In genomic region chr17:75764711-75765421, GRCh38 we compare ENCODE assay signal across 1 cellular context.
TF ChIP-seq lines count a peak whose summit lies in the region.

GALK1 (minus strand) TSS chr17:75765192; CDS start chr17:75765136, 56 bp downstream.

TF ChIP-seq in IMR-90, 13 proteins besides CTCF, POLR2A, EP300 and RAD21 (continued from another document):
- TF ChIP-seq CEBPB (IDR thresholded peaks at IDR 0.05; ENCODE audit: low read depth, low read length) (no peak), FOS (IDR thresholded peaks at IDR 0.05; ENCODE audit: low read depth, low read length) (no peak), MXI1 (IDR thresholded peaks at IDR 0.05; ENCODE audit: borderline replicate concordance, low read depth, low read length) (0 out of 2 replicates have a peak, but pooled peaks have one; percentile 29), NFE2L2 (IDR thresholded peaks at IDR 0.05; ENCODE audit: low read depth, low read length) (no peak), SMC3 (IDR thresholded peaks at IDR 0.05; ENCODE audit: low read depth, low read length) (peak; percentile 40; the same call in 1 of the 2 replicates), RCOR1 (IDR thresholded peaks at IDR 0.05; ENCODE audit: insufficient replicate concordance, low read length) (no peak), RFX5 (IDR thresholded peaks at IDR 0.05; ENCODE audit: low read depth, low read length) (no peak)
- TF ChIP-seq, protein P1, sequence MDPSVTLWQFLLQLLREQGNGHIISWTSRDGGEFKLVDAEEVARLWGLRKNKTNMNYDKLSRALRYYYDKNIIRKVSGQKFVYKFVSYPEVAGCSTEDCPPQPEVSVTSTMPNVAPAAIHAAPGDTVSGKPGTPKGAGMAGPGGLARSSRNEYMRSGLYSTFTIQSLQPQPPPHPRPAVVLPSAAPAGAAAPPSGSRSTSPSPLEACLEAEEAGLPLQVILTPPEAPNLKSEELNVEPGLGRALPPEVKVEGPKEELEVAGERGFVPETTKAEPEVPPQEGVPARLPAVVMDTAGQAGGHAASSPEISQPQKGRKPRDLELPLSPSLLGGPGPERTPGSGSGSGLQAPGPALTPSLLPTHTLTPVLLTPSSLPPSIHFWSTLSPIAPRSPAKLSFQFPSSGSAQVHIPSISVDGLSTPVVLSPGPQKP (IDR thresholded peaks at IDR 0.05; ENCODE audit: borderline replicate concordance, low read depth, low read length): no peak
